Comparison of ENCODE assay signal across 17 cellular contexts in genomic region chr7:96304573-96304972, GRCh38. TPM values are rescaled to one million over a fixed set of nuclear protein-coding genes. Genes with fewer than 3 reads are reported as not detected.
DNase-seq lines count a peak whose midpoint lies in the region; ATAC-seq and TF ChIP-seq lines count a peak whose summit lies in the region.
"Had no signal": no experiment of that assay in that cellular context is flagged by ENCODE, and none has a peak within 500 bp of the region (broad histone marks: within the 10 kb centered on the region; RNA-seq: fewer than 3 reads in every experiment).

No MANE protein-coding gene starts in this region.

- peak overlapping the region; percentile 77 for H3K9ac ChIP-seq in PC-3 (ENCODE audit: low read length)

- H3K9me3 ChIP-seq in breast epithelium = no peaks in the 10 kb centered on the region
- H3K9me3 ChIP-seq in PC-3 (ENCODE audit: low read length) = no peaks in the 10 kb centered on the region
- H3K9me3 ChIP-seq: thoracic aorta had no signal

- CTCF ChIA-PET in MCF 10A (lab: Yijun Ruan, JAX) = interaction anchor here (0.6 to 1.1 kb wide), 2 partner anchors 82 to 983 kb away, joined by 3 read pairs; no protein-coding TSS in a partner anchor
- CTCF ChIA-PET in PC-3 (lab: Charles Lee) = no interaction called here

- no peak for TF ChIP-seq POLR2A in breast epithelium (IDR thresholded peaks at IDR 0.05)

- TF ChIP-seq CTCF in MCF 10A (IDR thresholded peaks at IDR 0.05; ENCODE audit: unreplicated experiment) (no peak), breast epithelium (IDR thresholded peaks at IDR 0.05) (no peak), PC-3 (conservative IDR thresholded peaks at IDR 0.05; ENCODE audit: low read depth, low read length) (no peak)

- no peak overlapping the region for H2AFZ ChIP-seq in PC-3 (ENCODE audit: low read length)

- H3F3A ChIP-seq in PC-3 (ENCODE audit: low read length, unreplicated experiment) = peaks cover 4% of the 10 kb centered on the region

- no peaks in the 10 kb centered on the region for H3K9me3 Mint-ChIP-seq in MCF 10A (ENCODE audit: unreplicated experiment)
- H3K9me3 Mint-ChIP-seq in stimulated activated naive CD8-positive, alpha-beta T cell treated with anti-CD3 and anti-CD28 coated beads, Interleukin-15, amount 100 ng/mL, for 72 hours = no peaks in the 10 kb centered on the region
- H3K9me3 Mint-ChIP-seq: H9 had no signal

- peak; percentile 32 for ATAC-seq in PC-3
- no peak for ATAC-seq in stimulated activated naive CD8-positive, alpha-beta T cell treated with anti-CD3 and anti-CD28 coated beads, Interleukin-15, amount 100 ng/mL, for 72 hours
- ATAC-seq in HG03097 (IDR thresholded peaks at IDR 0.05; ENCODE audit: low FRiP score, unreplicated experiment) = no peak
- ATAC-seq in GM19452 (IDR thresholded peaks at IDR 0.05; ENCODE audit: unreplicated experiment) = no peak
- ATAC-seq: K562, Right ventricle myocardium inferior had no signal

- H3K27ac Mint-ChIP-seq in MCF 10A (ENCODE audit: low read depth, unreplicated experiment) = peak overlapping the region; percentile 77
- H3K27ac Mint-ChIP-seq in stimulated activated naive CD8-positive, alpha-beta T cell treated with anti-CD3 and anti-CD28 coated beads, Interleukin-15, amount 100 ng/mL, for 72 hours = peak overlapping the region; percentile 89 to 92

- H3K4me1 ChIP-seq in breast epithelium (peaks cover 0 to 11% of the 10 kb centered on the region in 2 donors), PC-3 (ENCODE audit: insufficient read depth, low read length) (peaks cover 40% of the 10 kb centered on the region)

- H3K79me2 ChIP-seq in PC-3 (ENCODE audit: low read length) = peaks cover 76% of the 10 kb centered on the region

- no peaks in the 10 kb centered on the region for H3K27me3 Mint-ChIP-seq in MCF 10A (ENCODE audit: insufficient read depth, unreplicated experiment)
- no peaks in the 10 kb centered on the region for H3K27me3 Mint-ChIP-seq in stimulated activated naive CD8-positive, alpha-beta T cell treated with anti-CD3 and anti-CD28 coated beads, Interleukin-15, amount 100 ng/mL, for 72 hours

- POLR2A ChIA-PET in MCF 10A (lab: Yijun Ruan, JAX) = interaction anchor here (1.6 to 3.1 kb wide), 3 partner anchors 8 to 16 kb away, joined by 5 to 12 read pairs (median 11); no protein-coding TSS in a partner anchor
- POLR2A ChIA-PET in PC-3 (lab: Charles Lee; ENCODE audit: unreplicated experiment) = no interaction called here

- H3K36me3 Mint-ChIP-seq in MCF 10A (ENCODE audit: insufficient read depth, unreplicated experiment) = peaks cover 17% of the 10 kb centered on the region

- peak overlapping the region; percentile 69 for H3K4me2 ChIP-seq in PC-3 (ENCODE audit: low read length)

- BruUV-seq in MCF 10A (replicated peaks; lab: Mats Ljungman, UMichigan) = no TSS peak
- no TSS peak for BruUV-seq in PC-3 (replicated peaks; lab: Mats Ljungman, UMichigan)

- H3K36me3 ChIP-seq in breast epithelium = no peaks in the 10 kb centered on the region
- no peaks in the 10 kb centered on the region for H3K36me3 ChIP-seq in PC-3 (ENCODE audit: low read depth, low read length)
- H3K36me3 ChIP-seq: thoracic aorta had no signal

- H3K27me3 ChIP-seq in breast epithelium (no peaks in the 10 kb centered on the region), PC-3 (ENCODE audit: low read length) (no peaks in the 10 kb centered on the region)

- no peak overlapping the region for H3K4me3 Mint-ChIP-seq in MCF 10A (ENCODE audit: unreplicated experiment)
- peak overlapping the region in 1 of 2 donors; percentile 8 for H3K4me3 Mint-ChIP-seq in stimulated activated naive CD8-positive, alpha-beta T cell treated with anti-CD3 and anti-CD28 coated beads, Interleukin-15, amount 100 ng/mL, for 72 hours
- H3K4me3 Mint-ChIP-seq: H9 had no signal

- peak; percentile 39 for DNase-seq in MCF 10A (ENCODE audit: unreplicated experiment)
- no peak for DNase-seq in breast epithelium (ENCODE audit: low spot score in 2 of 2)
- peak; percentile 70 for DNase-seq in PC-3
- peak; percentile 84 for DNase-seq in epithelial cell of prostate (ENCODE audit: low read depth, low spot score)
- DNase-seq in stimulated activated naive CD8-positive, alpha-beta T cell treated with anti-CD3 and anti-CD28 coated beads, Interleukin-15, amount 100 ng/mL, for 72 hours = no peak
- DNase-seq in midbrain (lab: John Stamatoyannopoulos, UW) = no peak
- DNase-seq: activated CD4-positive, alpha-beta T cell treated with anti-CD3 and anti-CD28 coated beads, Interleukin-2, amount 50 U/mL, for 48 hours; H9; islet precursor cell; NCI-H187; NCI-H526 treated with DMSO at 0.1 percent for 48 hours; T-helper 9 cell had no signal

- H3K4me3 ChIP-seq in breast epithelium = no peak overlapping the region
- peak overlapping the region; percentile 12; the same call in 1 of the 2 replicates for H3K4me3 ChIP-seq in PC-3 (ENCODE audit: low read length)
- H3K4me3 ChIP-seq: K562, thoracic aorta had no signal

- no peaks in the 10 kb centered on the region for H3K9me2 ChIP-seq in PC-3 (replicated peaks; ENCODE audit: low read length)

- intact Hi-C loops in MCF 10A (cut with micrococcal nuclease) (no loop called here), breast epithelium (cut with DNase I; ENCODE audit: low total_unique reads) (no loop called here), PC-3 (cut with micrococcal nuclease) (loop anchor here (2.0 to 5.0 kb wide), 3 partner anchors 16 to 227 kb away; no protein-coding TSS in a partner anchor)

- 0 out of 2 replicates have a peak, but pooled peaks cover 5% of the 10 kb centered on the region for H4K20me1 ChIP-seq in PC-3 (ENCODE audit: low read length)

- H3K4me1 Mint-ChIP-seq in MCF 10A (ENCODE audit: insufficient read depth, unreplicated experiment) = peaks cover 38% of the 10 kb centered on the region
- H3K4me1 Mint-ChIP-seq in stimulated activated naive CD8-positive, alpha-beta T cell treated with anti-CD3 and anti-CD28 coated beads, Interleukin-15, amount 100 ng/mL, for 72 hours = peaks cover 48% of the 10 kb centered on the region

- H3K27ac ChIP-seq in breast epithelium = no peak overlapping the region
- peak overlapping the region; percentile 97 for H3K27ac ChIP-seq in PC-3 (ENCODE audit: low read length)
- peak overlapping the region; percentile 89 for H3K27ac ChIP-seq in epithelial cell of prostate
- H3K27ac ChIP-seq: thoracic aorta had no signal

RNA-seq across cellular contexts. Expression of gene SLC25A13, which starts 17.3 kb away (rescaled TPM):
- 23.4 and 28.6 TPM in 2 replicates for total RNA-seq in MCF 10A (2022)
- 10 to 100 TPM; 33.1 to 39.0 (median 33.2) TPM for total RNA-seq in breast epithelium
- total RNA-seq in PC-3 (2014; rRNA removed) = 14.6 and 19.5 TPM in 2 replicates

Comparison
In these comparisons a context has a peak if more than half of its experiments do, and no peak if none do; other contexts are left out.
1. DNase-seq: peak in MCF 10A (single experiment), PC-3 (single experiment) and epithelial cell of prostate (single experiment); none in breast epithelium (0 of 2), stimulated activated naive CD8-positive, alpha-beta T cell treated with anti-CD3 and anti-CD28 coated beads, Interleukin-15, amount 100 ng/mL, for 72 hours (0 of 2) and midbrain (single experiment).
2. H3K27ac ChIP-seq: peak in PC-3 (single experiment) and epithelial cell of prostate (single experiment); none in breast epithelium (0 of 2).